8 cellular contexts compared by ENCODE assay signal in genomic region chr16:84687715-84688114, GRCh38. TPM values are rescaled to one million over a fixed set of nuclear protein-coding genes. Genes with fewer than 3 reads are reported as not detected.
DNase-seq lines count a peak whose midpoint lies in the region; ATAC-seq lines count a peak whose summit lies in the region.

No MANE protein-coding gene starts in this region.

- H3K9me3 Mint-ChIP-seq in activated CD4-positive, alpha-beta T cell treated with anti-CD3 and anti-CD28 coated beads for 36 hours (ENCODE audit: low read depth) = no peaks in the 10 kb centered on the region
- peaks cover 4% of the 10 kb centered on the region for H3K9me3 Mint-ChIP-seq in activated CD4-positive, alpha-beta T cell treated with anti-CD3 and anti-CD28 coated beads, Interleukin-2, amount 10 ng/mL, durations not matched to agents 7 days and 5 days
- H3K9me3 Mint-ChIP-seq in stimulated activated effector memory CD8-positive, alpha-beta T cell treated with anti-CD3 and anti-CD28 coated beads, Interleukin-12 subunit alpha, Interleukin-12 subunit beta, amount 100 ng/mL, for 72 hours = peaks cover 2% of the 10 kb centered on the region

- no peaks in the 10 kb centered on the region for H3K36me3 Mint-ChIP-seq in activated CD4-positive, alpha-beta T cell treated with anti-CD3 and anti-CD28 coated beads for 36 hours (ENCODE audit: low read depth)
- no peaks in the 10 kb centered on the region for H3K36me3 Mint-ChIP-seq in activated CD4-positive, alpha-beta T cell treated with anti-CD3 and anti-CD28 coated beads, Interleukin-2, amount 10 ng/mL, durations not matched to agents 7 days and 5 days (ENCODE audit: low read depth)
- H3K36me3 Mint-ChIP-seq in stimulated activated effector memory CD8-positive, alpha-beta T cell treated with anti-CD3 and anti-CD28 coated beads, Interleukin-12 subunit alpha, Interleukin-12 subunit beta, amount 100 ng/mL, for 72 hours = no peaks in the 10 kb centered on the region

- intact Hi-C loops in activated CD4-positive, alpha-beta T cell treated with anti-CD3 and anti-CD28 coated beads for 36 hours (cut with DNase I, micrococcal nuclease) = no loop called here

- peaks cover 4% of the 10 kb centered on the region for H3K4me1 Mint-ChIP-seq in activated CD4-positive, alpha-beta T cell treated with anti-CD3 and anti-CD28 coated beads for 36 hours
- H3K4me1 Mint-ChIP-seq in activated CD4-positive, alpha-beta T cell treated with anti-CD3 and anti-CD28 coated beads, Interleukin-2, amount 10 ng/mL, durations not matched to agents 7 days and 5 days = peaks cover 12% of the 10 kb centered on the region
- peaks cover 12% of the 10 kb centered on the region for H3K4me1 Mint-ChIP-seq in stimulated activated effector memory CD8-positive, alpha-beta T cell treated with anti-CD3 and anti-CD28 coated beads, Interleukin-12 subunit alpha, Interleukin-12 subunit beta, amount 100 ng/mL, for 72 hours

- CTCF ChIA-PET in activated CD4-positive, alpha-beta T cell treated with anti-CD3 and anti-CD28 coated beads for 36 hours (lab: Charles Lee) = interaction anchor here (0.5 to 1.8 kb wide), 11 partner anchors 15 to 431 kb away, joined by 3 to 13 read pairs (median 4); no protein-coding TSS in a partner anchor
- CTCF ChIA-PET in activated CD4-positive, alpha-beta T cell treated with anti-CD3 and anti-CD28 coated beads, Interleukin-2, amount 10 ng/mL, durations not matched to agents 7 days and 5 days (lab: Charles Lee) = interaction anchor here (0.6 kb wide), 1 partner anchor 77 kb away, joined by 3 read pairs; no protein-coding TSS in a partner anchor

- POLR2A ChIA-PET in activated CD4-positive, alpha-beta T cell treated with anti-CD3 and anti-CD28 coated beads for 36 hours (lab: Charles Lee) = no interaction called here
- POLR2A ChIA-PET in activated CD4-positive, alpha-beta T cell treated with anti-CD3 and anti-CD28 coated beads, Interleukin-2, amount 10 ng/mL, durations not matched to agents 7 days and 5 days (lab: Charles Lee) = no interaction called here

- no peak overlapping the region for H3K27ac Mint-ChIP-seq in activated CD4-positive, alpha-beta T cell treated with anti-CD3 and anti-CD28 coated beads for 36 hours
- no peak overlapping the region for H3K27ac Mint-ChIP-seq in activated CD4-positive, alpha-beta T cell treated with anti-CD3 and anti-CD28 coated beads, Interleukin-2, amount 10 ng/mL, durations not matched to agents 7 days and 5 days
- H3K27ac Mint-ChIP-seq in stimulated activated effector memory CD8-positive, alpha-beta T cell treated with anti-CD3 and anti-CD28 coated beads, Interleukin-12 subunit alpha, Interleukin-12 subunit beta, amount 100 ng/mL, for 72 hours = no peak overlapping the region

- no peak overlapping the region for H3K4me3 Mint-ChIP-seq in activated CD4-positive, alpha-beta T cell treated with anti-CD3 and anti-CD28 coated beads for 36 hours
- no peak overlapping the region for H3K4me3 Mint-ChIP-seq in activated CD4-positive, alpha-beta T cell treated with anti-CD3 and anti-CD28 coated beads, Interleukin-2, amount 10 ng/mL, durations not matched to agents 7 days and 5 days
- H3K4me3 Mint-ChIP-seq in stimulated activated effector memory CD8-positive, alpha-beta T cell treated with anti-CD3 and anti-CD28 coated beads, Interleukin-12 subunit alpha, Interleukin-12 subunit beta, amount 100 ng/mL, for 72 hours = no peak overlapping the region

- peak; percentile 89 for ATAC-seq in activated CD4-positive, alpha-beta T cell treated with anti-CD3 and anti-CD28 coated beads for 36 hours
- ATAC-seq in HG03139 (IDR thresholded peaks at IDR 0.05; ENCODE audit: unreplicated experiment) = peak; percentile 83
- peak; percentile 82 for ATAC-seq in stimulated activated effector memory CD8-positive, alpha-beta T cell treated with anti-CD3 and anti-CD28 coated beads, Interleukin-12 subunit alpha, Interleukin-12 subunit beta, amount 100 ng/mL, for 72 hours

- DNase-seq in activated CD4-positive, alpha-beta T cell treated with anti-CD3 and anti-CD28 coated beads for 36 hours = peak; percentile 14
- DNase-seq in activated CD4-positive, alpha-beta T cell treated with anti-CD3 and anti-CD28 coated beads, Interleukin-2, amount 10 ng/mL, durations not matched to agents 7 days and 5 days = no peak
- peak; percentile 90 for DNase-seq in amniotic epithelial cell (ENCODE audit: low read depth)
- no peak for DNase-seq in stimulated activated effector memory CD8-positive, alpha-beta T cell treated with anti-CD3 and anti-CD28 coated beads, Interleukin-12 subunit alpha, Interleukin-12 subunit beta, amount 100 ng/mL, for 72 hours (ENCODE audit: low spot score in 2 of 2)
- DNase-seq in NCI-H1436 (lab: John Stamatoyannopoulos, UW) = no peak
- DNase-seq in RPMI8226 = no peak
- no peak for DNase-seq in activated CD8-positive, alpha-beta memory T cell treated with anti-CD3 and anti-CD28 coated beads, Interleukin-2, amount 50 U/mL, for 4 hours

- H3K27me3 Mint-ChIP-seq in activated CD4-positive, alpha-beta T cell treated with anti-CD3 and anti-CD28 coated beads for 36 hours = peaks cover 5% of the 10 kb centered on the region
- H3K27me3 Mint-ChIP-seq in activated CD4-positive, alpha-beta T cell treated with anti-CD3 and anti-CD28 coated beads, Interleukin-2, amount 10 ng/mL, durations not matched to agents 7 days and 5 days = peaks cover 18% of the 10 kb centered on the region

RNA-seq across cellular contexts. Expression of gene USP10, which starts 12.1 kb away (rescaled TPM):
- 100 to 1,000 TPM; 117 to 133 TPM for total RNA-seq in activated CD4-positive, alpha-beta T cell treated with anti-CD3 and anti-CD28 coated beads for 36 hours
- total RNA-seq in activated CD4-positive, alpha-beta T cell treated with anti-CD3 and anti-CD28 coated beads, Interleukin-2, amount 10 ng/mL, durations not matched to agents 7 days and 5 days = 10 to 100 TPM; 86.5 to 99.0 TPM

RNA-seq across cellular contexts. Expression of gene KLHL36, which starts 39.4 kb away (rescaled TPM):
- total RNA-seq in activated CD4-positive, alpha-beta T cell treated with anti-CD3 and anti-CD28 coated beads for 36 hours = 10 to 100 TPM; 31.1 to 43.2 TPM
- total RNA-seq in activated CD4-positive, alpha-beta T cell treated with anti-CD3 and anti-CD28 coated beads, Interleukin-2, amount 10 ng/mL, durations not matched to agents 7 days and 5 days = 10 to 100 TPM; 37.5 to 46.2 TPM

Comparison
In these comparisons a context has a peak if more than half of its experiments do, and no peak if none do; other contexts are left out.
1. DNase-seq: peak in activated CD4-positive, alpha-beta T cell treated with anti-CD3 and anti-CD28 coated beads for 36 hours (single experiment) and amniotic epithelial cell (single experiment); none in activated CD4-positive, alpha-beta T cell treated with anti-CD3 and anti-CD28 coated beads, Interleukin-2, amount 10 ng/mL, durations not matched to agents 7 days and 5 days (single experiment), stimulated activated effector memory CD8-positive, alpha-beta T cell treated with anti-CD3 and anti-CD28 coated beads, Interleukin-12 subunit alpha, Interleukin-12 subunit beta, amount 100 ng/mL, for 72 hours (0 of 2), NCI-H1436 (single experiment), RPMI8226 (single experiment) and activated CD8-positive, alpha-beta memory T cell treated with anti-CD3 and anti-CD28 coated beads, Interleukin-2, amount 50 U/mL, for 4 hours (single experiment).
2. Peak in every context shown above with its lines, with median percentiles within 50 percentile points of each other: ATAC-seq.